ENCODE assay signal across 9 cellular contexts in the genomic region with DNA sequence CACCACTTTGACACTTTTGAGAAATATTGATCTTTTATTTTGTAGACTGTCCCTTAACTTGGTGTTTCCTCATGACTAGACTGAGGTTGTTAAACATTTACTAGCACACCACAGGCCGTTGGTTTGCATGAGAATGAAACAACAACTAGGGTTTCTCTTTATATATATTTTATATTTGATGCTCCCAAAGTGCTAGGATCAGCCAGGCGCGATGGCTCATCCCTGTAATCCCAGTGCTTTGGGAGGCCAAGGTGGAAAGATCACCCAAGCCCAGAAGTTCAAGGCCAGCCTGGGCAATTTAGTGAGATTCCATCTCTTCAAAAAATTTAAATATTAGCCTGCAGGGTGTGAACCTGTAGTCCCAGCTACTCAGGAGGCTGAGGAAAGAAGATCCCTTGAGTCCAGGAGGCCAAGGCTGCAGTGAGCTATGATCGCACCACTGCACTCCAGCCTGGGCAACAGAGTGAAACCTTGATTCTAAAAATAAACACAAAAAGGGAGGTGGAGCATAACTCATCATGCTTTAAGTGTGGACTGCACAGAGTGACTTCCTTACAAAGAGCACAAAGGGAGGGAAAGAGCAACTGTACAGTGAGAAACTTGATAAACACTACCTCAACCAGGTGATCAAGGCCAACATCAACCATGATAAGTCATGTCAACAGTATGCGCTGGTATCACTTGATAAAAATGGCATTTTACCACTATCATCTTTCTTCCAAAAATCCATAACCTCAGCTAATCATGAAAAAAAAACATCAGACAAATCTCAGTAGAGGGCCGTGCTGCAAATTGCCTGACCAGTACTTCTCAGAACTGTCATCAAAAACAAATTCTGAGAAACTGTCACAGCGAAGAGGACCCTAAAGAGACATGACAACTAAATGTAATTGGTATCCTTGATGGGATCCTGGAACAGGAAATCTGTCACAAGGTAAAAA.
DNase-seq lines count a peak whose midpoint lies in the region; ATAC-seq, FAIRE-seq and TF ChIP-seq lines count a peak whose summit lies in the region.
"Had no signal": no experiment of that assay in that cellular context is flagged by ENCODE, and none has a peak within 500 bp of the region (broad histone marks: within the 10 kb centered on the region; RNA-seq: fewer than 3 reads in every experiment).

No MANE protein-coding gene starts in this region.

- H3K4me3 Mint-ChIP-seq in activated T-helper 1 cell treated with anti-CD3 and anti-CD28 coated beads, Interleukin-12 subunit alpha, Interleukin-12 subunit beta, Interleukin-2, Interleukin-4 antibody, amounts not matched to agents 30 ng/mL and 10 ng/mL and 1 ng/mL, durations not matched to agents 14 hours and 24 hours and 36 hours, result no peak overlapping the region
- no peak overlapping the region for H3K4me3 Mint-ChIP-seq in type B pancreatic cell

- no peaks in the 10 kb centered on the region for H3K9me3 Mint-ChIP-seq in activated T-helper 1 cell treated with anti-CD3 and anti-CD28 coated beads, Interleukin-12 subunit alpha, Interleukin-12 subunit beta, Interleukin-2, Interleukin-4 antibody, amounts not matched to agents 30 ng/mL and 10 ng/mL and 1 ng/mL, durations not matched to agents 14 hours and 24 hours and 36 hours
- no peaks in the 10 kb centered on the region for H3K9me3 Mint-ChIP-seq in type B pancreatic cell

- in situ Hi-C loops in ACHN (cut with HindIII; ENCODE audit: low pct_ligation_motif_present, low pct_unique_long_range_greater_than_20kb, low sequenced_read_pairs), result loop anchor here (25.0 kb wide), 1 partner anchor 199 kb away; no protein-coding TSS in a partner anchor

- H3K27ac Mint-ChIP-seq in activated T-helper 1 cell treated with anti-CD3 and anti-CD28 coated beads, Interleukin-12 subunit alpha, Interleukin-12 subunit beta, Interleukin-2, Interleukin-4 antibody, amounts not matched to agents 30 ng/mL and 10 ng/mL and 1 ng/mL, durations not matched to agents 14 hours and 24 hours and 36 hours, result no peak overlapping the region
- H3K27ac Mint-ChIP-seq in type B pancreatic cell, result no peak overlapping the region

- peak; percentile 100 for FAIRE-seq in GM19239 (lab: Jason Lieb, UNC)
- FAIRE-seq in D721Med (lab: Jason Lieb, UNC), result no peak
- FAIRE-seq: A204.1 had no signal

- peak; percentile 76 for ATAC-seq in HG02885 (IDR thresholded peaks at IDR 0.05; ENCODE audit: poor library complexity, unreplicated experiment)
- ATAC-seq in Right ventricle myocardium inferior, result no peak

- intact Hi-C loops in Right ventricle myocardium inferior (cut with DNase I), result loop anchor here (10.0 kb wide), 1 partner anchor 422 kb away; no protein-coding TSS in a partner anchor
- intact Hi-C loops in activated T-helper 1 cell treated with anti-CD3 and anti-CD28 coated beads, Interleukin-12 subunit alpha, Interleukin-12 subunit beta, Interleukin-2, Interleukin-4 antibody, amounts not matched to agents 30 ng/mL and 10 ng/mL and 1 ng/mL, durations not matched to agents 14 hours and 24 hours and 36 hours (cut with micrococcal nuclease), result loop anchor here (5.0 to 10.0 kb wide), 2 partner anchors 56 to 602 kb away; no protein-coding TSS in a partner anchor

- peaks cover 17% of the 10 kb centered on the region for H3K4me1 Mint-ChIP-seq in activated T-helper 1 cell treated with anti-CD3 and anti-CD28 coated beads, Interleukin-12 subunit alpha, Interleukin-12 subunit beta, Interleukin-2, Interleukin-4 antibody, amounts not matched to agents 30 ng/mL and 10 ng/mL and 1 ng/mL, durations not matched to agents 14 hours and 24 hours and 36 hours (ENCODE audit: low read depth)
- H3K4me1 Mint-ChIP-seq in type B pancreatic cell (ENCODE audit: unreplicated experiment), result peaks cover 5% of the 10 kb centered on the region

- H3K36me3 Mint-ChIP-seq in activated T-helper 1 cell treated with anti-CD3 and anti-CD28 coated beads, Interleukin-12 subunit alpha, Interleukin-12 subunit beta, Interleukin-2, Interleukin-4 antibody, amounts not matched to agents 30 ng/mL and 10 ng/mL and 1 ng/mL, durations not matched to agents 14 hours and 24 hours and 36 hours (ENCODE audit: low read depth), result no peaks in the 10 kb centered on the region
- no peaks in the 10 kb centered on the region for H3K36me3 Mint-ChIP-seq in type B pancreatic cell

- TF ChIP-seq CTCF in D721Med (IDR thresholded peaks at IDR 0.05; ENCODE audit: insufficient read depth, missing control alignments) (no peak), type B pancreatic cell (conservative IDR thresholded peaks at IDR 0.05) (no peak)

- DNase-seq in ACHN (peak; percentile 53), GM19239 (ENCODE audit: insufficient read length, low spot score) (no peak), NAMALWA (ENCODE audit: low spot score) (peak; percentile 40), Right ventricle myocardium inferior (ENCODE audit: missing footprints) (no peak), D721Med (ENCODE audit: insufficient read length, low spot score) (no peak), type B pancreatic cell (ENCODE audit: extremely low spot score, unreplicated experiment) (no peak)
- no peak for DNase-seq in activated T-helper 1 cell treated with anti-CD3 and anti-CD28 coated beads, Interleukin-12 subunit alpha, Interleukin-12 subunit beta, Interleukin-2, Interleukin-4 antibody, amounts not matched to agents 30 ng/mL and 10 ng/mL and 1 ng/mL, durations not matched to agents 14 hours and 24 hours and 36 hours (ENCODE audit: low spot score)

- H3K27me3 Mint-ChIP-seq in activated T-helper 1 cell treated with anti-CD3 and anti-CD28 coated beads, Interleukin-12 subunit alpha, Interleukin-12 subunit beta, Interleukin-2, Interleukin-4 antibody, amounts not matched to agents 30 ng/mL and 10 ng/mL and 1 ng/mL, durations not matched to agents 14 hours and 24 hours and 36 hours (ENCODE audit: insufficient read depth), result no peaks in the 10 kb centered on the region
- no peaks in the 10 kb centered on the region for H3K27me3 Mint-ChIP-seq in type B pancreatic cell

Comparison
In these comparisons a context has a peak if more than half of its experiments do, and no peak if none do; other contexts are left out.
1. DNase-seq: peak in ACHN (single experiment) and NAMALWA (single experiment); none in GM19239 (single experiment), Right ventricle myocardium inferior (single experiment), D721Med (single experiment), activated T-helper 1 cell treated with anti-CD3 and anti-CD28 coated beads, Interleukin-12 subunit alpha, Interleukin-12 subunit beta, Interleukin-2, Interleukin-4 antibody, amounts not matched to agents 30 ng/mL and 10 ng/mL and 1 ng/mL, durations not matched to agents 14 hours and 24 hours and 36 hours (single experiment) and type B pancreatic cell (single experiment).